ENCODE assay signal across 1 cellular context in the genomic region with DNA sequence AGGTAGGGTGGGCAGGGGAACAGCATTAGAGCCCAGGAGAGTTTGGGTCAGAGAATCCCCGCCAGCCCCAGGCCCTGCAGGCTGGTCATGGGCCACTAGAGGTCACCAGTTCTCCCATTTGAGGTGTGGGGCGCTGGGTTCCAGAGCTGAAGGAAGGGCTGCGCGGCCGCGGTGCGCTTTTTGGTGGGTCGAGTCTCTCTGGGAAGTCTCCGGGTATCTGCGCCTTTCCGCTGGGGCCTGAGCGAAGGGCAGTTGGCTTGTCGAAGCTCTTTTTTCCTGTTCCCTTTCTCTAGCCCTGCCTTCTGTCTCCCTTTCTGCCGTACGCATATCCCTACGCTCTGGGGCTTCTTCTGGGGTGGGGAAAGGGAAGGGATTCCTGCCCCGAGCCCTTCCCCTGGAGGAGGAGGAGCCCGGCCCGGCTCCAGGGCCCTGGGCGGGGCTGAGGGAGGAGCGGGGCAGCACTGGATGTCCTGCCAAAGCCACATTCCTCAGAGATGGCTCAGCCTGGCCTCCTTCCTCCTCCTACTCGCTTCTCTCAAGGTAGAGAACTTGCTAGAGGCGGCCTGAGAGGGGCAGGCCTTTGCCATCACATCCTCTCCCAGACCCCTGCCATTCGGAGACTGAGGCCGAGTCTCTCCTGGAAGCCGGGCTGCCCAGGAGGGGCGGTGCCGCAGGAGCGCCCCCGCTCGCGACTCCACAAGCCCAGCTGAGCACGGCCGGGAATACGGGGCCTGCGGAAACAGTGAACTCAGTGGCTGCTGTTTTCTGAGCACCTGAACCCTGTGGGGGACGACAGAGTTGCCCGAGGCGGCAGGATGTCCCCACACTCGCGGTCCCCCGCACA.
TF ChIP-seq lines count a peak whose summit lies in the region.

No MANE protein-coding gene starts in this region.

TF ChIP-seq in K562, 482 proteins besides CTCF, POLR2A, EP300 and RAD21 (continued from another document and continues in another):
- TF ChIP-seq, protein P1, sequence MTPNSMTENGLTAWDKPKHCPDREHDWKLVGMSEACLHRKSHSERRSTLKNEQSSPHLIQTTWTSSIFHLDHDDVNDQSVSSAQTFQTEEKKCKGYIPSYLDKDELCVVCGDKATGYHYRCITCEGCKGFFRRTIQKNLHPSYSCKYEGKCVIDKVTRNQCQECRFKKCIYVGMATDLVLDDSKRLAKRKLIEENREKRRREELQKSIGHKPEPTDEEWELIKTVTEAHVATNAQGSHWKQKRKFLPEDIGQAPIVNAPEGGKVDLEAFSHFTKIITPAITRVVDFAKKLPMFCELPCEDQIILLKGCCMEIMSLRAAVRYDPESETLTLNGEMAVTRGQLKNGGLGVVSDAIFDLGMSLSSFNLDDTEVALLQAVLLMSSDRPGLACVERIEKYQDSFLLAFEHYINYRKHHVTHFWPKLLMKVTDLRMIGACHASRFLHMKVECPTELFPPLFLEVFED (CRISPR knock-in tag; conservative IDR thresholded peaks at IDR 0.05) = no peak
- TF ChIP-seq U2AF2 (optimal IDR thresholded peaks at IDR 0.05; ENCODE audit: low read depth, low read length) (no peak), DMBX1 (CRISPR knock-in tag; IDR thresholded peaks at IDR 0.05; ENCODE audit: borderline replicate concordance) (no peak), FOS (IDR thresholded peaks at IDR 0.05; ENCODE audit: extremely low read depth, insufficient read length) (no peak), SAP30 (IDR thresholded peaks at IDR 0.05; ENCODE audit: borderline replicate concordance, insufficient read depth, low read depth, low read length, poor library complexity, severe bottlenecking) (no peak), ELF4 (CRISPR knock-in tag; IDR thresholded peaks at IDR 0.05) (no peak), ZNF407 (IDR thresholded peaks at IDR 0.05; ENCODE audit: low read depth) (no peak), SMAD1 (IDR thresholded peaks at IDR 0.05; ENCODE audit: low read depth, low read length, partially characterized antibody) (no peak), ZBTB17 (CRISPR knock-in tag; IDR thresholded peaks at IDR 0.05) (no peak; the same call in 1 of the 2 replicates), NR2C2 (CRISPR knock-in tag; IDR thresholded peaks at IDR 0.05) (no peak), NR2C2 (tag; IDR thresholded peaks at IDR 0.05) (no peak), HOMEZ (CRISPR knock-in tag; IDR thresholded peaks at IDR 0.05) (no peak), NCOA1 (IDR thresholded peaks at IDR 0.05; ENCODE audit: low read depth) (no peak), ZBTB26 (CRISPR knock-in tag; IDR thresholded peaks at IDR 0.05) (no peak), FOXO4 (CRISPR knock-in tag; IDR thresholded peaks at IDR 0.05) (no peak), RFX5 (IDR thresholded peaks at IDR 0.05; ENCODE audit: low read depth, low read length) (no peak), ASH1L (IDR thresholded peaks at IDR 0.05; ENCODE audit: borderline replicate concordance, low read depth, partially characterized antibody) (no peak), ZNF212 (CRISPR knock-in tag; IDR thresholded peaks at IDR 0.05) (no peak), JUNB (CRISPR knock-in tag; conservative IDR thresholded peaks at IDR 0.05) (0 out of 2 replicates have a peak, but pooled peaks have one; percentile 45), ZNF224 (CRISPR knock-in tag; IDR thresholded peaks at IDR 0.05) (no peak), ZNF717 (CRISPR knock-in tag; IDR thresholded peaks at IDR 0.05) (no peak), SRSF3 (IDR thresholded peaks at IDR 0.05; ENCODE audit: insufficient read depth, low read length) (no peak), XRCC5 (IDR thresholded peaks at IDR 0.05; ENCODE audit: low read depth, low read length) (peak; percentile 64), ATF6 (CRISPR knock-in tag; IDR thresholded peaks at IDR 0.05) (no peak), PPARD (CRISPR knock-in tag; IDR thresholded peaks at IDR 0.05) (no peak), HNRNPL (IDR thresholded peaks at IDR 0.05; ENCODE audit: low read depth, low read length) (no peak), SP2 (IDR thresholded peaks at IDR 0.05; ENCODE audit: extremely low read depth, low read depth, low read length, poor library complexity, severe bottlenecking) (no peak), PTRF (tag; IDR thresholded peaks at IDR 0.05) (no peak), GATA2 (CRISPR knock-in tag; IDR thresholded peaks at IDR 0.05) (no peak), ATF1 (CRISPR knock-in tag; IDR thresholded peaks at IDR 0.05) (no peak), ATF1 (tag; IDR thresholded peaks at IDR 0.05) (no peak), FOXA1 (IDR thresholded peaks at IDR 0.05; ENCODE audit: borderline replicate concordance) (no peak)
- TF ChIP-seq, protein P2, sequence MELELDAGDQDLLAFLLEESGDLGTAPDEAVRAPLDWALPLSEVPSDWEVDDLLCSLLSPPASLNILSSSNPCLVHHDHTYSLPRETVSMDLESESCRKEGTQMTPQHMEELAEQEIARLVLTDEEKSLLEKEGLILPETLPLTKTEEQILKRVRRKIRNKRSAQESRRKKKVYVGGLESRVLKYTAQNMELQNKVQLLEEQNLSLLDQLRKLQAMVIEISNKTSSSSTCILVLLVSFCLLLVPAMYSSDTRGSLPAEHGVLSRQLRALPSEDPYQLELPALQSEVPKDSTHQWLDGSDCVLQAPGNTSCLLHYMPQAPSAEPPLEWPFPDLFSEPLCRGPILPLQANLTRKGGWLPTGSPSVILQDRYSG (tag; conservative IDR thresholded peaks at IDR 0.05; ENCODE audit: low read depth) = no peak
- TF ChIP-seq, protein P3, sequence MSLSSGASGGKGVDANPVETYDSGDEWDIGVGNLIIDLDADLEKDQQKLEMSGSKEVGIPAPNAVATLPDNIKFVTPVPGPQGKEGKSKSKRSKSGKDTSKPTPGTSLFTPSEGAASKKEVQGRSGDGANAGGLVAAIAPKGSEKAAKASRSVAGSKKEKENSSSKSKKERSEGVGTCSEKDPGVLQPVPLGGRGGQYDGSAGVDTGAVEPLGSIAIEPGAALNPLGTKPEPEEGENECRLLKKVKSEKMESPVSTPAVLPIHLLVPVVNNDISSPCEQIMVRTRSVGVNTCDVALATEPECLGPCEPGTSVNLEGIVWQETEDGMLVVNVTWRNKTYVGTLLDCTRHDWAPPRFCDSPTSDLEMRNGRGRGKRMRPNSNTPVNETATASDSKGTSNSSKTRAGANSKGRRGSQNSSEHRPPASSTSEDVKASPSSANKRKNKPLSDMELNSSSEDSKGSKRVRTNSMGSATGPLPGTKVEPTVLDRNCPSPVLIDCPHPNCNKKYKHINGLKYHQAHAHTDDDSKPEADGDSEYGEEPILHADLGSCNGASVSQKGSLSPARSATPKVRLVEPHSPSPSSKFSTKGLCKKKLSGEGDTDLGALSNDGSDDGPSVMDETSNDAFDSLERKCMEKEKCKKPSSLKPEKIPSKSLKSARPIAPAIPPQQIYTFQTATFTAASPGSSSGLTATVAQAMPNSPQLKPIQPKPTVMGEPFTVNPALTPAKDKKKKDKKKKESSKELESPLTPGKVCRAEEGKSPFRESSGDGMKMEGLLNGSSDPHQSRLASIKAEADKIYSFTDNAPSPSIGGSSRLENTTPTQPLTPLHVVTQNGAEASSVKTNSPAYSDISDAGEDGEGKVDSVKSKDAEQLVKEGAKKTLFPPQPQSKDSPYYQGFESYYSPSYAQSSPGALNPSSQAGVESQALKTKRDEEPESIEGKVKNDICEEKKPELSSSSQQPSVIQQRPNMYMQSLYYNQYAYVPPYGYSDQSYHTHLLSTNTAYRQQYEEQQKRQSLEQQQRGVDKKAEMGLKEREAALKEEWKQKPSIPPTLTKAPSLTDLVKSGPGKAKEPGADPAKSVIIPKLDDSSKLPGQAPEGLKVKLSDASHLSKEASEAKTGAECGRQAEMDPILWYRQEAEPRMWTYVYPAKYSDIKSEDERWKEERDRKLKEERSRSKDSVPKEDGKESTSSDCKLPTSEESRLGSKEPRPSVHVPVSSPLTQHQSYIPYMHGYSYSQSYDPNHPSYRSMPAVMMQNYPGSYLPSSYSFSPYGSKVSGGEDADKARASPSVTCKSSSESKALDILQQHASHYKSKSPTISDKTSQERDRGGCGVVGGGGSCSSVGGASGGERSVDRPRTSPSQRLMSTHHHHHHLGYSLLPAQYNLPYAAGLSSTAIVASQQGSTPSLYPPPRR (CRISPR knock-in tag; IDR thresholded peaks at IDR 0.05; ENCODE audit: borderline replicate concordance) = no peak
